Comparison of ENCODE assay signal across 8 cellular contexts in the genomic region with DNA sequence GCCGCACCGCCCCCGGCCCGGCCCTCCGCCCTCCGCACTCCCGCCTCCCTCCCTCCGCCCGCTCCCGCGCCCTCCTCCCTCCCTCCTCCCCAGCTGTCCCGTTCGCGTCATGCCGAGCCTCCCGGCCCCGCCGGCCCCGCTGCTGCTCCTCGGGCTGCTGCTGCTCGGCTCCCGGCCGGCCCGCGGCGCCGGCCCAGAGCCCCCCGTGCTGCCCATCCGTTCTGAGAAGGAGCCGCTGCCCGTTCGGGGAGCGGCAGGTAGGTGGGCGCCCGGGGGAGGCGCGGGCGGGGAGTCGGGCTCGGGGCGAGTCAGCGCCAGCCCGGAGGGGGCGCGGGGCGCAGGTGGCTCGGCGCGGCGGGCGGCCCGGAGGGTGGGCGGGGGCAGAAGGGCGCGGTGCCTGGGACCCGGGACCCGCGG. TPM values are rescaled to one million over a fixed set of nuclear protein-coding genes. Genes with fewer than 3 reads are reported as not detected.
DNase-seq lines count a peak whose midpoint lies in the region; ATAC-seq and TF ChIP-seq lines count a peak whose summit lies in the region.

No MANE protein-coding gene starts in this region.

- H3K79me2 ChIP-seq in neural progenitor cell (ENCODE audit: low read depth) = no peaks in the 10 kb centered on the region

- TF ChIP-seq POLR2A in gastroesophageal sphincter (IDR thresholded peaks at IDR 0.05) = no peak

- peaks cover 45% of the 10 kb centered on the region for H3K27me3 Mint-ChIP-seq in neural progenitor cell (ENCODE audit: insufficient read depth, low read depth)

- peak; percentile 80 for ATAC-seq in gastroesophageal sphincter
- no peak for ATAC-seq in GM19328 (IDR thresholded peaks at IDR 0.05; ENCODE audit: unreplicated experiment)
- no peak for ATAC-seq in GM21526 (IDR thresholded peaks at IDR 0.05; ENCODE audit: low FRiP score, unreplicated experiment)

- DNase-seq in A673 (ENCODE audit: low spot score) (no peak), H7 (peak; percentile 97), neural progenitor cell (ENCODE audit: low spot score) (peak; percentile 85), T1000 (lab: John Stamatoyannopoulos, UW) (no peak)
- DNase-seq in activated CD4-positive, alpha-beta T cell treated with anti-CD3 and anti-CD28 coated beads, Interleukin-2, amount 50 U/mL, for 48 hours = peak; percentile 36 to 41

- H4K20me1 ChIP-seq in neural progenitor cell (ENCODE audit: low read depth) = peaks cover 8% of the 10 kb centered on the region

- POLR2A ChIA-PET in A673 (lab: Charles Lee; ENCODE audit: low non-redundant PET) = no interaction called here

- H3K36me3 ChIP-seq in A673 (ENCODE audit: insufficient read depth, low read length, poor library complexity, severe bottlenecking) (no peaks in the 10 kb centered on the region), H7 (replicated peaks; ENCODE audit: control insufficient read depth, insufficient read depth, low read length) (no peaks in the 10 kb centered on the region), gastroesophageal sphincter (peaks cover 0 to 12% of the 10 kb centered on the region in 2 donors), neural progenitor cell (no peaks in the 10 kb centered on the region)

- no peak for TF ChIP-seq EP300 in gastroesophageal sphincter (IDR thresholded peaks at IDR 0.05)

- CTCF ChIA-PET in A673 (lab: Charles Lee) = no interaction called here

- H3K9me3 ChIP-seq in A673 (ENCODE audit: low read depth, low read length, poor library complexity, severe bottlenecking) (no peaks in the 10 kb centered on the region), gastroesophageal sphincter (no peaks in the 10 kb centered on the region), neural progenitor cell (ENCODE audit: low read depth) (no peaks in the 10 kb centered on the region)

- no peaks in the 10 kb centered on the region for H3K9me3 Mint-ChIP-seq in neural progenitor cell

- H2AFZ ChIP-seq in neural progenitor cell (replicated peaks) = peak overlapping the region; percentile 78

- H3K36me3 Mint-ChIP-seq in neural progenitor cell = no peaks in the 10 kb centered on the region

- H3K4me3 Mint-ChIP-seq in neural progenitor cell = no peak overlapping the region

- no peak overlapping the region for H3K9ac ChIP-seq in neural progenitor cell

- peaks cover 44% of the 10 kb centered on the region for H3K27me3 ChIP-seq in A673 (replicated peaks; ENCODE audit: insufficient read depth, low read depth, low read length, poor library complexity)
- peaks cover 45% of the 10 kb centered on the region for H3K27me3 ChIP-seq in H7 (ENCODE audit: control insufficient read depth, insufficient read depth, low read length)
- H3K27me3 ChIP-seq in gastroesophageal sphincter = peaks cover 50% of the 10 kb centered on the region
- peaks cover 49% of the 10 kb centered on the region for H3K27me3 ChIP-seq in neural progenitor cell

- H3F3A ChIP-seq in neural progenitor cell (ENCODE audit: low read depth) = peaks cover 32% of the 10 kb centered on the region

- H3K27ac ChIP-seq in A673 (ENCODE audit: low read depth, low read length, poor library complexity, severe bottlenecking) = no peak overlapping the region
- H3K27ac ChIP-seq in gastroesophageal sphincter = peak overlapping the region in 3 of 4 donors; percentile 68 to 84 (median 82)
- H3K27ac ChIP-seq in neural progenitor cell = no peak overlapping the region

- peaks cover 24% of the 10 kb centered on the region for H3K4me1 Mint-ChIP-seq in neural progenitor cell

- BruUV-seq in A673 (replicated peaks; lab: Mats Ljungman, UMichigan) = no TSS peak

- intact Hi-C loops in A673 (cut with micrococcal nuclease; ENCODE audit: unreplicated experiment) = no loop called here

- TF ChIP-seq CTCF in A673 (conservative IDR thresholded peaks at IDR 0.05; ENCODE audit: low read depth, low read length) (no peak), gastroesophageal sphincter (IDR thresholded peaks at IDR 0.05) (peak in 1 of 4 experiments; percentile 19), neural progenitor cell (IDR thresholded peaks at IDR 0.05) (no peak)

- H3K27ac Mint-ChIP-seq in neural progenitor cell = no peak overlapping the region

- H3K4me1 ChIP-seq in A673 (ENCODE audit: insufficient read depth, low read length, poor library complexity, severe bottlenecking) (peaks cover 4% of the 10 kb centered on the region), gastroesophageal sphincter (peaks cover 0 to 45% (median 24%) of the 10 kb centered on the region in 3 donors), neural progenitor cell (peaks cover 34% of the 10 kb centered on the region)

- no CpG with 5 or more reads among the region's 58 CpGs for whole genome bisulfite sequencing in gastroesophageal sphincter (ENCODE audit: low coverage in 1 of 2), 2 donors

- H3K4me2 ChIP-seq in neural progenitor cell = peak overlapping the region; percentile 88

- H3K4me3 ChIP-seq in A673 (ENCODE audit: low read depth, low read length, poor library complexity, severe bottlenecking) (peak overlapping the region; percentile 34), H7 (ENCODE audit: insufficient read depth, low read depth, low read length) (peak overlapping the region; percentile 43), gastroesophageal sphincter (peak overlapping the region; percentile 44 to 67), neural progenitor cell (peak overlapping the region; percentile 67)

RNA-seq across cellular contexts. Expression of gene CHRD, which starts 0.4 kb away (rescaled TPM):
- total RNA-seq in A673 (2021) = 0.06 and 0.57 TPM in 2 replicates
- total RNA-seq in H7 (2014; rRNA removed; shearing (Covaris generic)) = 4.5 and 10.5 TPM in 2 replicates
- 10 to 100 TPM in 3 of 4 donors, 1 to 10 TPM in 1; 8.2 to 27.4 (median 16.5) TPM for total RNA-seq in gastroesophageal sphincter
- total RNA-seq in neural progenitor cell (ENCODE audit: low replicate concordance) = 2.3 and 6.8 TPM in 2 replicates

RNA-seq across cellular contexts. Expression of gene THPO, which starts 2.2 kb away (rescaled TPM):
- total RNA-seq in A673 (2021) (not detected in 2 replicates), gastroesophageal sphincter (under 1 TPM in 2 of 4 donors, not detected in 2; 0.31 to 0.94 TPM), neural progenitor cell (ENCODE audit: low replicate concordance) (0.31 and 2.3 TPM in 2 replicates)
- 0.80 and 1.3 TPM in 2 replicates for total RNA-seq in H7 (2014; rRNA removed; shearing (Covaris generic))

RNA-seq across cellular contexts. Expression of gene POLR2H, which starts 18.7 kb away (rescaled TPM):
- total RNA-seq in A673 (2021) (92.1 and 92.6 TPM in 2 replicates), gastroesophageal sphincter (10 to 100 TPM; 32.8 to 54.1 (median 40.9) TPM), neural progenitor cell (ENCODE audit: low replicate concordance) (128 and 173 TPM in 2 replicates)
- total RNA-seq in H7 (2014; rRNA removed; shearing (Covaris generic)) = 92.8 and 100 TPM in 2 replicates

RNA-seq across cellular contexts. Expression of gene CLCN2, which starts 18.8 kb away (rescaled TPM):
- total RNA-seq in A673 (2021) (11.2 and 14.8 TPM in 2 replicates), gastroesophageal sphincter (1 to 10 TPM; 2.0 to 6.8 (median 2.3) TPM), neural progenitor cell (ENCODE audit: low replicate concordance) (16.5 and 38.2 TPM in 2 replicates)
- total RNA-seq in H7 (2014; rRNA removed; shearing (Covaris generic)) = 17.1 and 22.3 TPM in 2 replicates

RNA-seq across cellular contexts. Expression of gene FAM131A, which starts 42.8 kb away (rescaled TPM):
- total RNA-seq in A673 (2021) (15.1 and 23.2 TPM in 2 replicates), gastroesophageal sphincter (10 to 100 TPM; 53.9 to 71.4 (median 65.3) TPM), neural progenitor cell (ENCODE audit: low replicate concordance) (17.2 and 37.7 TPM in 2 replicates)
- 36.9 and 41.1 TPM in 2 replicates for total RNA-seq in H7 (2014; rRNA removed; shearing (Covaris generic))

Comparison
In these comparisons a context has a peak if more than half of its experiments do, and no peak if none do; other contexts are left out.
1. DNase-seq: peak in H7 (single experiment), activated CD4-positive, alpha-beta T cell treated with anti-CD3 and anti-CD28 coated beads, Interleukin-2, amount 50 U/mL, for 48 hours (2 of 2) and neural progenitor cell (single experiment); none in A673 (single experiment) and T1000 (single experiment).
2. H3K27ac ChIP-seq: peak in gastroesophageal sphincter (3 of 4); none in A673 (single experiment) and neural progenitor cell (single experiment).
3. Peak in every context shown above with its lines, with median percentiles within 50 percentile points of each other: H3K4me3 ChIP-seq.